Comparison of ENCODE assay signal across 13 cellular contexts in genomic region chr19:2080336-2080988, GRCh38. TPM values are rescaled to one million over a fixed set of nuclear protein-coding genes. Genes with fewer than 3 reads are reported as not detected.
A peak's percentile ranks its signal among the peaks of the same experiment; 100 is the strongest.
DNase-seq lines count a peak whose midpoint lies in the region; ATAC-seq, FAIRE-seq and TF ChIP-seq lines count a peak whose summit lies in the region.
"Had no signal": no experiment of that assay in that cellular context is flagged by ENCODE, and none has a peak within 500 bp of the region (broad histone marks: within the 10 kb centered on the region; RNA-seq: fewer than 3 reads in every experiment).

No MANE protein-coding gene starts in this region.

- peaks cover 34% of the 10 kb centered on the region for H3K79me2 ChIP-seq in astrocyte (ENCODE audit: insufficient read depth, low read length)

- no peak overlapping the region for H3K4me2 ChIP-seq in astrocyte (ENCODE audit: low read length)

- H3K27me3 ChIP-seq in CD8-positive, alpha-beta T cell (ENCODE audit: insufficient read depth, low read length) = no peaks in the 10 kb centered on the region
- H3K27me3 ChIP-seq in astrocyte (ENCODE audit: insufficient read depth, low read length) = no peaks in the 10 kb centered on the region
- H3K27me3 ChIP-seq in left ventricle myocardium inferior (ENCODE audit: low read depth) = no peaks in the 10 kb centered on the region

- TF ChIP-seq CTCF in CD8-positive, alpha-beta T cell (IDR thresholded peaks at IDR 0.05) = no peak
- no peak for TF ChIP-seq CTCF in astrocyte (IDR thresholded peaks at IDR 0.05; ENCODE audit: insufficient read depth, low read depth, low read length)
- no peak for TF ChIP-seq CTCF in natural killer cell (IDR thresholded peaks at IDR 0.05)
- TF ChIP-seq CTCF in left ventricle myocardium inferior (IDR thresholded peaks at IDR 0.05; ENCODE audit: borderline replicate concordance) = no peak

- H3K9me3 ChIP-seq in CD8-positive, alpha-beta T cell (ENCODE audit: low read length) = no peaks in the 10 kb centered on the region
- H3K9me3 ChIP-seq in astrocyte (ENCODE audit: insufficient read depth, low read depth, low read length) (no peaks in the 10 kb centered on the region), left ventricle myocardium inferior (replicated peaks) (no peaks in the 10 kb centered on the region)

- DNase-seq in CD8-positive, alpha-beta T cell = no peak
- DNase-seq in astrocyte (ENCODE audit: low read depth) (no peak), natural killer cell (no peak), SW480 (ENCODE audit: low spot score) (no peak), left ventricle myocardium inferior (no peak), caudate nucleus (lab: John Stamatoyannopoulos, UW) (no peak)
- DNase-seq: activated effector memory CD4-positive, alpha-beta T cell treated with Interleukin-2 at 50 U/mL for 16 hours; COR-L47; GM23248; MM.1S had no signal

- peaks cover 41% of the 10 kb centered on the region for H3K36me3 ChIP-seq in CD8-positive, alpha-beta T cell (ENCODE audit: insufficient read depth, low read length)
- H3K36me3 ChIP-seq in astrocyte (ENCODE audit: insufficient read depth, low read length) (peaks cover 13% of the 10 kb centered on the region), left ventricle myocardium inferior (peaks cover 75% of the 10 kb centered on the region)

- peaks cover 51% of the 10 kb centered on the region for H3K4me1 Mint-ChIP-seq in CD8-positive, alpha-beta T cell (ENCODE audit: low read depth)
- peaks cover 30 to 36% (median 31%) of the 10 kb centered on the region in 3 donors for H3K4me1 Mint-ChIP-seq in IgD-negative memory B cell
- H3K4me1 Mint-ChIP-seq in astrocyte (ENCODE audit: low read depth, unreplicated experiment) = peaks cover 5% of the 10 kb centered on the region
- peaks cover 44 to 53% of the 10 kb centered on the region in 2 donors for H3K4me1 Mint-ChIP-seq in natural killer cell

- H3K27me3 Mint-ChIP-seq in CD8-positive, alpha-beta T cell (ENCODE audit: low read depth) = no peaks in the 10 kb centered on the region
- peaks cover 2% of the 10 kb centered on the region for H3K27me3 Mint-ChIP-seq in IgD-negative memory B cell
- H3K27me3 Mint-ChIP-seq in astrocyte (ENCODE audit: low read depth, unreplicated experiment) = no peaks in the 10 kb centered on the region
- H3K27me3 Mint-ChIP-seq in natural killer cell (ENCODE audit: low read depth in 2 of 2) = no peaks in the 10 kb centered on the region

- no peaks in the 10 kb centered on the region for H3K9me3 Mint-ChIP-seq in CD8-positive, alpha-beta T cell
- H3K9me3 Mint-ChIP-seq in IgD-negative memory B cell = peaks cover 0 to 4% (median 0%) of the 10 kb centered on the region in 3 donors
- no peaks in the 10 kb centered on the region for H3K9me3 Mint-ChIP-seq in astrocyte (ENCODE audit: unreplicated experiment)
- H3K9me3 Mint-ChIP-seq in natural killer cell = no peaks in the 10 kb centered on the region

- POLR2A ChIA-PET in CD8-positive, alpha-beta T cell (lab: Charles Lee) = interaction anchor here (0.8 to 1.1 kb wide), 3 partner anchors 10 to 90 kb away, joined by 3 to 6 read pairs (median 3); no protein-coding TSS in a partner anchor

- no peak overlapping the region for H3K4me3 ChIP-seq in CD8-positive, alpha-beta T cell (ENCODE audit: low read depth, low read length)
- H3K4me3 ChIP-seq in astrocyte (ENCODE audit: insufficient read depth, low read depth, low read length) (no peak overlapping the region), left ventricle myocardium inferior (no peak overlapping the region)
- H3K4me3 ChIP-seq: GM23248 had no signal

- H2AFZ ChIP-seq in astrocyte (ENCODE audit: low read depth, low read length) = no peak overlapping the region
- H2AFZ ChIP-seq: GM23248 had no signal

- peak overlapping the region; percentile 95 for H3K27ac ChIP-seq in CD8-positive, alpha-beta T cell (ENCODE audit: low read depth, low read length)
- H3K27ac ChIP-seq in astrocyte (ENCODE audit: low read depth, low read length) (no peak overlapping the region), left ventricle myocardium inferior (replicated peaks) (no peak overlapping the region), caudate nucleus (ENCODE audit: low read depth, low read length) (no peak overlapping the region)
- H3K27ac ChIP-seq: GM23248, VCaP had no signal

- peak overlapping the region; percentile 98 for H3K27ac Mint-ChIP-seq in CD8-positive, alpha-beta T cell
- peak overlapping the region; percentile 92 to 100 (median 100) for H3K27ac Mint-ChIP-seq in IgD-negative memory B cell
- no peak overlapping the region for H3K27ac Mint-ChIP-seq in astrocyte (ENCODE audit: unreplicated experiment)
- H3K27ac Mint-ChIP-seq in natural killer cell = peak overlapping the region; percentile 95 to 99

- peaks cover 50% of the 10 kb centered on the region for H4K20me1 ChIP-seq in astrocyte (ENCODE audit: insufficient read depth, low read length)

- FAIRE-seq in astrocyte (lab: Jason Lieb, UNC) = no peak

- intact Hi-C loops in CD8-positive, alpha-beta T cell (cut with DNase I, micrococcal nuclease) = loop anchor here (5.0 to 10.0 kb wide), 4 partner anchors 63 to 806 kb away; partner anchors contain the start of genes BTBD2 (in 1 of the 2), FAM174C (in 1 of the 2) and GADD45B (in 1 of the 2)
- intact Hi-C loops in natural killer cell (cut with micrococcal nuclease) (no loop called here), left ventricle myocardium inferior (cut with micrococcal nuclease) (no loop called here)

- H3K36me3 Mint-ChIP-seq in CD8-positive, alpha-beta T cell = peaks cover 66% of the 10 kb centered on the region
- H3K36me3 Mint-ChIP-seq in IgD-negative memory B cell (peaks cover 4% of the 10 kb centered on the region), astrocyte (ENCODE audit: low read depth, unreplicated experiment) (peaks cover 24% of the 10 kb centered on the region), natural killer cell (no peaks in the 10 kb centered on the region)

- peak overlapping the region; percentile 98 for H3K4me3 Mint-ChIP-seq in CD8-positive, alpha-beta T cell
- peak overlapping the region; percentile 63 to 97 (median 74) for H3K4me3 Mint-ChIP-seq in IgD-negative memory B cell
- peak overlapping the region; percentile 5 for H3K4me3 Mint-ChIP-seq in astrocyte (ENCODE audit: unreplicated experiment)
- peak overlapping the region; percentile 99 for H3K4me3 Mint-ChIP-seq in natural killer cell

- ATAC-seq in CD8-positive, alpha-beta T cell = no peak
- ATAC-seq in natural killer cell = no peak
- no peak for ATAC-seq in HG02678 (IDR thresholded peaks at IDR 0.05; ENCODE audit: unreplicated experiment)

- CTCF ChIA-PET in CD8-positive, alpha-beta T cell (lab: Charles Lee) = interaction anchor here (1.6 to 6.2 kb wide), 3 partner anchors 11 to 61 kb away, joined by 5 to 49 read pairs (median 21); partner anchors contain the start of gene MOB3A

- no peak overlapping the region for H3K9ac ChIP-seq in astrocyte (ENCODE audit: low read length)
- H3K9ac ChIP-seq: GM23248 had no signal

- H3K4me1 ChIP-seq in CD8-positive, alpha-beta T cell (ENCODE audit: insufficient read depth, low read length) = peaks cover 43% of the 10 kb centered on the region
- no peaks in the 10 kb centered on the region for H3K4me1 ChIP-seq in astrocyte (ENCODE audit: insufficient read depth, low read length)
- peaks cover 21% of the 10 kb centered on the region for H3K4me1 ChIP-seq in left ventricle myocardium inferior

RNA-seq across cellular contexts. Expression of gene MOB3A, which starts 15.7 kb away (rescaled TPM):
- 10 to 100 TPM; 76.7 to 80.0 TPM for total RNA-seq in CD8-positive, alpha-beta T cell
- polyA plus RNA-seq in IgD-negative memory B cell = 136 TPM
- total RNA-seq in astrocyte = 45.3 and 47.2 TPM in 2 replicates
- 100 to 1,000 TPM; 239 to 314 (median 246) TPM for total RNA-seq in natural killer cell
- 16.1 TPM for total RNA-seq in left ventricle myocardium inferior

RNA-seq across cellular contexts. Expression of gene IZUMO4, which starts 16.3 kb away (rescaled TPM):
- 10 to 100 TPM; 11.9 to 15.3 TPM for total RNA-seq in CD8-positive, alpha-beta T cell
- polyA plus RNA-seq in IgD-negative memory B cell = 0.83 TPM
- total RNA-seq in astrocyte (5.6 and 5.8 TPM in 2 replicates), natural killer cell (1 to 10 TPM; 3.3 to 7.6 (median 7.1) TPM), left ventricle myocardium inferior (2.8 TPM)

RNA-seq across cellular contexts. Expression of gene MKNK2, which starts 29.4 kb away (rescaled TPM):
- total RNA-seq in CD8-positive, alpha-beta T cell = 100 to 1,000 TPM; 453 to 455 TPM
- 83.9 TPM for polyA plus RNA-seq in IgD-negative memory B cell
- total RNA-seq in astrocyte (123 and 146 TPM in 2 replicates), natural killer cell (100 to 1,000 TPM; 259 to 389 (median 322) TPM), left ventricle myocardium inferior (200 TPM)

Comparison
In these comparisons a context has a peak if more than half of its experiments do, and no peak if none do; other contexts are left out.
1. H3K4me3 Mint-ChIP-seq: peak in every context shown above with its lines; median percentile 99 in natural killer cell; 98 in CD8-positive, alpha-beta T cell; 74 in IgD-negative memory B cell; 5 in astrocyte.
2. intact Hi-C loops: an anchor here in CD8-positive, alpha-beta T cell (5.0 to 10.0 kb wide); none called in natural killer cell and left ventricle myocardium inferior.